Comparison of ENCODE assay signal across 10 cellular contexts in the genomic region with DNA sequence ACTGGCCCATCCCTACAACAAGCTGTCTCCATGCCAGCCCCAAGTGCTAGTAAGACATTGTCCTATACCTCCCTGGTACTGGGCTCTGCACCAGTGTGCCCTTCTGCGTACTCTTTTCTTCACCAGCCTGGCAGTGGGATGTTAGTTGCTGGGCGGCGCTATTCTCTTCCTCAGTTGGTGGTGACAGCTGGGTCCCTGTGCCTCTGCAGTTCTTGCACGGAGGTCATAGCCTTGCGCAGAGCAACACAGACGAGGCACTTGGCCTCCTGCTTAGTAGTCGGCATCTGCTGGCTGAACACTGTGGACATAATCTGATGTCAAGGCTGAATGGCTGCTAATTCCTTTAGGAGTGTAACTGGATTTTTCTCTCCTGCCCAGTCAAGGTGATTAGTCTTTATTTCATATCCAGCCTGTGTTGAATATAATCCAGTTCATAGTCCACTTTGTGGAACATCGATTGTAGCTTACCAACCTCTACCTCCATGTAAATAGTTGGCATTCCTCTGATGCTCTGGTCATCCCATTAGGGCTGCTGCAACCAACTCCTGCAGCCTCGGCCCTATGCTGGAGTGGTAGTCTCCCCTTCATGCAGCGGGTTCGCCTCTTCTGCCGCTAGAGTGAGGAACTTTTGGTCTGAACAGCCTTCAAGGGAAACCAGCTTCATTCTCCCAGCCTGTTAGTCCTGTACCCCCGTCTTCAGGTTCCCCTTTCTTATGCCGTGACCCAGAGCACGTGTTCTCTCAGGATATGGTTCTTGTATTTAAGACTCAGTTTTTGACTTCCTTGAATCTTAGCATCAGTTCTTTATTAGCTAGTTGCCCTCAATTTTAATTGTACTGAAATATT. TPM values are rescaled to one million over a fixed set of nuclear protein-coding genes. Genes with fewer than 3 reads are reported as not detected.
DNase-seq lines count a peak whose midpoint lies in the region; ATAC-seq, FAIRE-seq and TF ChIP-seq lines count a peak whose summit lies in the region.
"Had no signal": no experiment of that assay in that cellular context is flagged by ENCODE, and none has a peak within 500 bp of the region (broad histone marks: within the 10 kb centered on the region; RNA-seq: fewer than 3 reads in every experiment).

No MANE protein-coding gene starts in this region.

- H3K36me3 Mint-ChIP-seq in activated CD4-positive, alpha-beta T cell treated with anti-CD3 and anti-CD28 coated beads, Interleukin-2, amount 10 ng/mL, durations not matched to agents 7 days and 5 days (ENCODE audit: low read depth), result peaks cover 15% of the 10 kb centered on the region
- peaks cover 22% of the 10 kb centered on the region for H3K36me3 Mint-ChIP-seq in activated naive CD8-positive, alpha-beta T cell treated with anti-CD3 and anti-CD28 coated beads for 36 hours
- H3K36me3 Mint-ChIP-seq in Calu3 (ENCODE audit: insufficient read depth, unreplicated experiment), result peaks cover 20% of the 10 kb centered on the region

- H3K4me3 ChIP-seq in small intestine (ENCODE audit: low read depth in 1 of 2, low read length in 2 of 2), result no peak overlapping the region

- no peaks in the 10 kb centered on the region for H3K9me3 Mint-ChIP-seq in activated CD4-positive, alpha-beta T cell treated with anti-CD3 and anti-CD28 coated beads, Interleukin-2, amount 10 ng/mL, durations not matched to agents 7 days and 5 days
- no peaks in the 10 kb centered on the region for H3K9me3 Mint-ChIP-seq in activated naive CD8-positive, alpha-beta T cell treated with anti-CD3 and anti-CD28 coated beads for 36 hours
- H3K9me3 Mint-ChIP-seq in Calu3 (ENCODE audit: low read depth, unreplicated experiment), result no peaks in the 10 kb centered on the region

- ATAC-seq in HG03460 (IDR thresholded peaks at IDR 0.05; ENCODE audit: unreplicated experiment), result peak; percentile 40
- ATAC-seq in HG02981 (IDR thresholded peaks at IDR 0.05; ENCODE audit: unreplicated experiment), result no peak

- H3K4me3 Mint-ChIP-seq in activated CD4-positive, alpha-beta T cell treated with anti-CD3 and anti-CD28 coated beads, Interleukin-2, amount 10 ng/mL, durations not matched to agents 7 days and 5 days, result peak overlapping the region; percentile 47
- peak overlapping the region; percentile 67 for H3K4me3 Mint-ChIP-seq in activated naive CD8-positive, alpha-beta T cell treated with anti-CD3 and anti-CD28 coated beads for 36 hours
- H3K4me3 Mint-ChIP-seq in Calu3 (ENCODE audit: low read depth, unreplicated experiment), result no peak overlapping the region

- POLR2A ChIA-PET in activated CD4-positive, alpha-beta T cell treated with anti-CD3 and anti-CD28 coated beads, Interleukin-2, amount 10 ng/mL, durations not matched to agents 7 days and 5 days (lab: Charles Lee), result no interaction called here

- H3K9me3 ChIP-seq in small intestine (ENCODE audit: control insufficient read depth, low read depth), result no peaks in the 10 kb centered on the region

- no peaks in the 10 kb centered on the region for H3K4me1 ChIP-seq in small intestine (ENCODE audit: control insufficient read depth in 2 of 2, insufficient read depth in 1 of 2, low read depth in 1 of 2, low read length in 1 of 2)

- BruUV-seq in Calu3 (replicated peaks; lab: Mats Ljungman, UMichigan), result no TSS peak

- no peak for DNase-seq in activated CD4-positive, alpha-beta T cell treated with anti-CD3 and anti-CD28 coated beads, Interleukin-2, amount 10 ng/mL, durations not matched to agents 7 days and 5 days
- no peak for DNase-seq in activated CD4-positive, alpha-beta T cell treated with anti-CD3 and anti-CD28 coated beads for 4 hours
- DNase-seq in activated naive CD8-positive, alpha-beta T cell treated with anti-CD3 and anti-CD28 coated beads for 36 hours, result no peak
- DNase-seq in small intestine (peak; percentile 22), Calu3 (no peak)
- no peak for DNase-seq in stimulated activated CD4-positive, alpha-beta T cell treated with anti-CD3 and anti-CD28 coated beads, Interleukin-4, amount 100 ng/mL, for 4 hours
- DNase-seq: HCEC 1CT, NCI-H524 treated with DMSO at 0.1 percent for 48 hours had no signal

- FAIRE-seq in small intestine (lab: Jason Lieb, UNC), result no peak

- peaks cover 12 to 20% of the 10 kb centered on the region in 2 donors for H3K36me3 ChIP-seq in small intestine (ENCODE audit: control insufficient read depth in 2 of 2, insufficient read depth in 2 of 2, low read length in 2 of 2)

- H3K27ac ChIP-seq in small intestine (ENCODE audit: low read depth in 1 of 2, low read length in 1 of 2), result no peak overlapping the region

- WGBS in small intestine, 3 donors, result 78 to 82% (median 79%) methylated on average over 15 of the region's 15 CpGs

- H3K4me1 Mint-ChIP-seq in activated CD4-positive, alpha-beta T cell treated with anti-CD3 and anti-CD28 coated beads, Interleukin-2, amount 10 ng/mL, durations not matched to agents 7 days and 5 days, result peaks cover 38% of the 10 kb centered on the region
- H3K4me1 Mint-ChIP-seq in activated naive CD8-positive, alpha-beta T cell treated with anti-CD3 and anti-CD28 coated beads for 36 hours, result peaks cover 32% of the 10 kb centered on the region
- peaks cover 37% of the 10 kb centered on the region for H3K4me1 Mint-ChIP-seq in Calu3 (ENCODE audit: low read depth, unreplicated experiment)

- no peaks in the 10 kb centered on the region for H3K27me3 ChIP-seq in small intestine (ENCODE audit: control insufficient read depth in 2 of 2, insufficient read depth in 2 of 2, low read length in 2 of 2)

- no peak for TF ChIP-seq CTCF in Calu3 (IDR thresholded peaks at IDR 0.05; ENCODE audit: unreplicated experiment)

- intact Hi-C loops in Calu3 (cut with micrococcal nuclease; ENCODE audit: unreplicated experiment), result no loop called here

- no peaks in the 10 kb centered on the region for H3K27me3 Mint-ChIP-seq in activated CD4-positive, alpha-beta T cell treated with anti-CD3 and anti-CD28 coated beads, Interleukin-2, amount 10 ng/mL, durations not matched to agents 7 days and 5 days
- no peaks in the 10 kb centered on the region for H3K27me3 Mint-ChIP-seq in activated naive CD8-positive, alpha-beta T cell treated with anti-CD3 and anti-CD28 coated beads for 36 hours
- H3K27me3 Mint-ChIP-seq in Calu3 (ENCODE audit: unreplicated experiment), result no peaks in the 10 kb centered on the region

- H3K27ac Mint-ChIP-seq in activated CD4-positive, alpha-beta T cell treated with anti-CD3 and anti-CD28 coated beads, Interleukin-2, amount 10 ng/mL, durations not matched to agents 7 days and 5 days, result peak overlapping the region; percentile 88
- H3K27ac Mint-ChIP-seq in activated naive CD8-positive, alpha-beta T cell treated with anti-CD3 and anti-CD28 coated beads for 36 hours, result peak overlapping the region; percentile 91
- H3K27ac Mint-ChIP-seq in Calu3 (ENCODE audit: unreplicated experiment), result no peak overlapping the region

- CTCF ChIA-PET in activated CD4-positive, alpha-beta T cell treated with anti-CD3 and anti-CD28 coated beads, Interleukin-2, amount 10 ng/mL, durations not matched to agents 7 days and 5 days (lab: Charles Lee), result interaction anchor here (0.6 to 1.4 kb wide), 4 partner anchors 10 to 481 kb away, joined by 3 to 5 read pairs (median 3); no protein-coding TSS in a partner anchor
- CTCF ChIA-PET in Calu3 (lab: Charles Lee), result interaction anchor here (0.5 to 0.7 kb wide), 2 partner anchors 14 to 200 kb away, joined by 3 read pairs; no protein-coding TSS in a partner anchor

RNA-seq across cellular contexts. Expression of a gene that starts 32.9 kb away (rescaled TPM):
- total RNA-seq in activated CD4-positive, alpha-beta T cell treated with anti-CD3 and anti-CD28 coated beads, Interleukin-2, amount 10 ng/mL, durations not matched to agents 7 days and 5 days, result 10 to 100 TPM; 41.3 to 46.6 TPM
- total RNA-seq in activated naive CD8-positive, alpha-beta T cell treated with anti-CD3 and anti-CD28 coated beads for 36 hours, result 10 to 100 TPM; 54.4 to 56.8 TPM
- 100 to 1,000 TPM in 1 of 3 donors, 10 to 100 TPM in 2; 59.9 to 104 (median 80.8) TPM for polyA plus RNA-seq in small intestine
- total RNA-seq in Calu3 (2022), result 130 and 147 TPM in 2 replicates

RNA-seq across cellular contexts. Expression of a gene that starts 33.3 kb away (rescaled TPM):
- total RNA-seq in activated CD4-positive, alpha-beta T cell treated with anti-CD3 and anti-CD28 coated beads, Interleukin-2, amount 10 ng/mL, durations not matched to agents 7 days and 5 days, result 10 to 100 TPM; 27.9 to 28.8 TPM
- 1 to 10 TPM; 4.8 to 5.0 TPM for total RNA-seq in activated naive CD8-positive, alpha-beta T cell treated with anti-CD3 and anti-CD28 coated beads for 36 hours
- 10 to 100 TPM; 21.1 to 33.5 (median 26.2) TPM for polyA plus RNA-seq in small intestine
- total RNA-seq in Calu3 (2022), result 31.8 and 35.0 TPM in 2 replicates
